In the genomic region with DNA sequence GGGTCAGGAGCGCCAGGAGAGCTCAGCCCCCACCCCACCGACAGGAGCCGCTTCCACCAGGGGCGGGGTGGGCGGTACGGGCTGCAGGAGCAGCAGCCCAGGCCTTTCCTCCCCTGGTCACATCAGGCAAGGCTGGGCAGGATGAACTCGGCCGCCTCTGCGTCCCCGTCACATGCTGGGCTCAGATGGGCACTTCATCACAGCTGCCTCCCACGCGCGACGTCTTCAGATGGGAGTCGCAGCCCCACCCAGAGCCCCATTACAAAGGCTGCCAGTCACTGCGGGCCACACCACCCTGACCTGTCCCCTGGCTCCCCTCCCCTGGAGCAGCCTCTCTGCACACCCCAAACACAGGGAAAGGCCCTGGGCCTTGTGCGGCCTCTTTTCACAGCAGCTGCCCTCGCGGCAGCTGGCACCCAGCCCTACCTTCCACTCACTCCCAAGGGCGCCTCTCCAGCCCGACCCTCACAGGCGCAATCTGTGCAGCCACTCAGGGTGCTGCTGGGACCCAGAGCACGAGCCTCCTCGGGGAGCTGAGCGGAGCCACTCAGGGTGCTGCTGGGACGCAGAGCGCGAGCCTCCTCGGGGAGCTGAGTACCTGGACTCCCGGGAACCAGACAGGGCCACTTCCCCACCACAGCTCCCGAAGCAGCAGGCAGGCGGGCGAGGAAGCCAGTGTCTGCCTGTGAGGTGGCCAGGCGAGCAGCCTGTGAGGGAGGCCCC, we compare ENCODE assay signal across 17 cellular contexts. TPM values are rescaled to one million over a fixed set of nuclear protein-coding genes. Genes with fewer than 3 reads are reported as not detected.
A peak's percentile ranks its signal among the peaks of the same experiment; 100 is the strongest.
DNase-seq lines count a peak whose midpoint lies in the region; ATAC-seq, FAIRE-seq and TF ChIP-seq lines count a peak whose summit lies in the region.
"Had no signal": no experiment of that assay in that cellular context is flagged by ENCODE, and none has a peak within 500 bp of the region (broad histone marks: within the 10 kb centered on the region; RNA-seq: fewer than 3 reads in every experiment).

No MANE protein-coding gene starts in this region.

- H2BK15ac ChIP-seq in neuronal stem cell (ENCODE audit: low read length): peak overlapping the region; percentile 38

- peaks cover 48% of the 10 kb centered on the region for H3K79me1 ChIP-seq in neuronal stem cell (ENCODE audit: low read depth, low read length)

- no peak for TF ChIP-seq POLR2A in GM12878 (IDR thresholded peaks at IDR 0.05; ENCODE audit: low read depth, low read length)

- peaks cover 13% of the 10 kb centered on the region for H3K27me3 Mint-ChIP-seq in GM23338 (ENCODE audit: insufficient read depth, low read depth, poor library complexity)
- H3K27me3 Mint-ChIP-seq in mesothelial cell of epicardium (ENCODE audit: low read depth): no peaks in the 10 kb centered on the region
- H3K27me3 Mint-ChIP-seq: activated CD8-positive, alpha-beta T cell treated with anti-CD3 and anti-CD28 coated beads for 36 hours had no signal

- no peak overlapping the region for H3K4me3 ChIP-seq in GM23338
- 0 out of 2 replicates have a peak overlapping the region, but pooled peaks have one; percentile 1 for H3K4me3 ChIP-seq in GM12878
- H3K4me3 ChIP-seq in neuronal stem cell (ENCODE audit: low read length in 2 of 2): no peak overlapping the region
- H3K4me3 ChIP-seq: smooth muscle cell had no signal

- FAIRE-seq in GM12878 (lab: Jason Lieb, UNC): no peak
- FAIRE-seq: A204.1 had no signal

- DNase-seq in DMS153 (lab: John Stamatoyannopoulos, UW): peak; percentile 9
- DNase-seq in DMS153 treated with DMSO at 0.1 percent for 48 hours (lab: John Stamatoyannopoulos, UW; ENCODE audit: unreplicated experiment): no peak
- DNase-seq in GM23338 (ENCODE audit: low spot score): no peak
- no peak for DNase-seq in GM12878 (ENCODE audit: low read depth, low spot score)
- no peak for DNase-seq in neuronal stem cell (ENCODE audit: low spot score)
- no peak for DNase-seq in mesothelial cell of epicardium (ENCODE audit: low spot score in 2 of 2, unreplicated experiment in 2 of 2)
- DNase-seq: activated CD8-positive, alpha-beta T cell treated with anti-CD3 and anti-CD28 coated beads for 36 hours; activated naive CD4-positive, alpha-beta T cell treated with anti-CD3 and anti-CD28 coated beads, Interleukin-2, amount 50 U/mL, for 16 hours; NCI-H526 treated with DMSO at 0.1 percent for 48 hours; SHP77 treated with DMSO at 0.1 percent for 48 hours had no signal

- H3K4ac ChIP-seq in neuronal stem cell (ENCODE audit: low read length): no peak overlapping the region

- H3K9me3 ChIP-seq in GM12878 (replicated peaks; ENCODE audit: control insufficient read depth, insufficient read depth, low read length): no peaks in the 10 kb centered on the region
- no peaks in the 10 kb centered on the region for H3K9me3 ChIP-seq in neuronal stem cell (replicated peaks in 1 of 2; ENCODE audit: control insufficient read depth in 2 of 2, insufficient read depth in 1 of 2, low read depth in 1 of 2, low read length in 2 of 2)
- H3K9me3 ChIP-seq: neutrophil, suprapubic skin had no signal

- no peak overlapping the region for H3K27ac Mint-ChIP-seq in GM23338
- H3K27ac Mint-ChIP-seq in mesothelial cell of epicardium: no peak overlapping the region
- H3K27ac Mint-ChIP-seq: activated CD8-positive, alpha-beta T cell treated with anti-CD3 and anti-CD28 coated beads for 36 hours had no signal

- H2BK5ac ChIP-seq in neuronal stem cell (ENCODE audit: low read length): peak overlapping the region; percentile 45

- no TSS peak for BruUV-seq in GM12878 (replicated peaks; lab: Mats Ljungman, UMichigan)

- no peak overlapping the region for H2BK120ac ChIP-seq in neuronal stem cell (ENCODE audit: low read depth, low read length)

- no peak for TF ChIP-seq RAD21 in GM12878 (IDR thresholded peaks at IDR 0.05; ENCODE audit: insufficient read depth, low read depth, low read length)

- H3K79me2 ChIP-seq in GM23338 (replicated peaks; ENCODE audit: insufficient read depth): peaks cover 42% of the 10 kb centered on the region
- H3K79me2 ChIP-seq in GM12878 (ENCODE audit: control insufficient read depth, insufficient read depth, low read length): peaks cover 59% of the 10 kb centered on the region

- H3K23ac ChIP-seq in neuronal stem cell (ENCODE audit: low read depth, low read length, poor library complexity): peak overlapping the region; percentile 70

- H3K4me1 Mint-ChIP-seq in GM23338 (peaks cover 32% of the 10 kb centered on the region), mesothelial cell of epicardium (peaks cover 24% of the 10 kb centered on the region)

- TF ChIP-seq CTCF in GM23338 (conservative IDR thresholded peaks at IDR 0.05; ENCODE audit: low read depth in 2 of 2): no peak
- no peak for TF ChIP-seq CTCF in GM12878 (IDR thresholded peaks at IDR 0.05 in 2 of 3, conservative IDR thresholded peaks at IDR 0.05 in 1 of 3; ENCODE audit: control insufficient read depth in 2 of 3, extremely low read depth in 1 of 3, insufficient read depth in 1 of 3, low read depth in 3 of 3, low read length in 3 of 3)
- TF ChIP-seq CTCF in mesothelial cell of epicardium (IDR thresholded peaks at IDR 0.05; ENCODE audit: unreplicated experiment): no peak

- H2AK5ac ChIP-seq in neuronal stem cell (ENCODE audit: low read depth, low read length): peak overlapping the region; percentile 1

- H3K4me1 ChIP-seq in GM23338 (ENCODE audit: insufficient read depth): peaks cover 18% of the 10 kb centered on the region
- peaks cover 15% of the 10 kb centered on the region for H3K4me1 ChIP-seq in GM12878 (ENCODE audit: control insufficient read depth, insufficient read depth, low read length)
- peaks cover 23 to 28% of the 10 kb centered on the region in 2 donors for H3K4me1 ChIP-seq in neuronal stem cell (ENCODE audit: control insufficient read depth in 2 of 2, insufficient read depth in 1 of 2, low read depth in 1 of 2, low read length in 2 of 2)

- 85% methylated on average over 23 of the region's 34 CpGs for WGBS in GM12878 (ENCODE audit: insufficient coverage, insufficient replicate concordance, low lambda C conversion rate, missing lambda C conversion rate)
- WGBS in neuronal stem cell (ENCODE audit: extremely low coverage in 2 of 2, insufficient read length in 2 of 2, insufficient replicate concordance in 1 of 2), 2 donors: no CpG with 5 or more reads among the region's 34 CpGs

- H3K14ac ChIP-seq in neuronal stem cell (ENCODE audit: low read length): peak overlapping the region; percentile 4

- no peak overlapping the region for H3K27ac ChIP-seq in GM23338 (ENCODE audit: low read depth)
- no peak overlapping the region for H3K27ac ChIP-seq in GM12878 (ENCODE audit: control insufficient read depth, insufficient read depth)
- H3K27ac ChIP-seq in neuronal stem cell (replicated peaks; ENCODE audit: low read length): no peak overlapping the region
- H3K27ac ChIP-seq: epithelial cell of prostate, neutrophil, suprapubic skin had no signal

- H3K36me3 Mint-ChIP-seq in GM23338 (ENCODE audit: low read depth): peaks cover 29% of the 10 kb centered on the region
- H3K36me3 Mint-ChIP-seq in mesothelial cell of epicardium: peaks cover 8% of the 10 kb centered on the region

- peaks cover 28% of the 10 kb centered on the region; the same call in 1 of the 2 replicates for H3F3A ChIP-seq in GM23338 (replicated peaks; ENCODE audit: low read depth)

- intact Hi-C loops in GM12878 (cut with micrococcal nuclease; ENCODE audit: unreplicated experiment): loop anchor here (5.0 kb wide), 1 partner anchor 147 kb away; no protein-coding TSS in a partner anchor

- H2AFZ ChIP-seq in GM23338: no peak overlapping the region
- H2AFZ ChIP-seq in GM12878 (ENCODE audit: control insufficient read depth, low read depth, low read length): no peak overlapping the region
- no peak overlapping the region for H2AFZ ChIP-seq in neuronal stem cell (ENCODE audit: low read length)

- RAD21 ChIA-PET in GM12878 (lab: Charles Lee; ENCODE audit: unreplicated experiment): no interaction called here

- no peaks in the 10 kb centered on the region for H3K9me2 ChIP-seq in GM23338 (ENCODE audit: insufficient read depth)

- CTCF ChIA-PET in GM12878 (lab: Yijun Ruan, JAX): interaction anchor here (0.8 to 4.3 kb wide), 15 partner anchors 12 to 482 kb away, joined by 3 to 54 read pairs (median 6); a partner anchor contains a TSS

- POLR2A ChIA-PET in GM12878 (lab: Charles Lee): interaction anchor here (0.9 to 2.2 kb wide), 5 partner anchors 9 to 150 kb away, joined by 3 to 10 read pairs (median 5); a partner anchor contains a TSS

- peak overlapping the region; percentile 73 for H2BK12ac ChIP-seq in neuronal stem cell (ENCODE audit: low read length)

- no peak for TF ChIP-seq EP300 in GM12878 (IDR thresholded peaks at IDR 0.05; ENCODE audit: borderline replicate concordance in 1 of 2, control insufficient read depth in 1 of 2, low read depth in 2 of 2, low read length in 2 of 2)

- no peak overlapping the region for H3K4me3 Mint-ChIP-seq in GM23338
- no peak overlapping the region for H3K4me3 Mint-ChIP-seq in mesothelial cell of epicardium
- H3K4me3 Mint-ChIP-seq: activated CD8-positive, alpha-beta T cell treated with anti-CD3 and anti-CD28 coated beads for 36 hours had no signal

- H4K8ac ChIP-seq in neuronal stem cell (ENCODE audit: low read depth, low read length): peak overlapping the region; percentile 43

- peak overlapping the region; percentile 28 for H3K18ac ChIP-seq in neuronal stem cell (ENCODE audit: low read length)

- H3K9me3 Mint-ChIP-seq in GM23338: no peaks in the 10 kb centered on the region
- H3K9me3 Mint-ChIP-seq in mesothelial cell of epicardium: no peaks in the 10 kb centered on the region
- H3K9me3 Mint-ChIP-seq: activated CD8-positive, alpha-beta T cell treated with anti-CD3 and anti-CD28 coated beads for 36 hours had no signal

- no peak overlapping the region for H4K91ac ChIP-seq in neuronal stem cell (ENCODE audit: low read depth, low read length, poor library complexity)

- H3K4me2 ChIP-seq in GM23338: 0 out of 2 replicates have a peak overlapping the region, but pooled peaks have one; percentile 69
- H3K4me2 ChIP-seq in GM12878 (ENCODE audit: control insufficient read depth, insufficient read depth): peak overlapping the region; percentile 43; the same call in 1 of the 2 replicates
- peak overlapping the region; percentile 25 for H3K4me2 ChIP-seq in neuronal stem cell (ENCODE audit: insufficient read depth, low read length, poor library complexity, severe bottlenecking)

- SMC1A ChIA-PET in GM12878 (lab: Charles Lee; ENCODE audit: uncharacterized antibody, unreplicated experiment): interaction anchor here (0.5 to 2.1 kb wide), 3 partner anchors 115 to 247 kb away, joined by 3 to 14 read pairs (median 3); a partner anchor contains a TSS

- H3K36me3 ChIP-seq in GM23338 (ENCODE audit: insufficient read depth) (no peaks in the 10 kb centered on the region), GM12878 (ENCODE audit: control insufficient read depth in 2 of 2, insufficient read depth in 2 of 2, low read length in 1 of 2) (peaks cover 0 to 35% of the 10 kb centered on the region in 2 experiments; a peak in 3 of 4 replicates), neuronal stem cell (replicated peaks in 1 of 2; ENCODE audit: control insufficient read depth in 2 of 2, insufficient read depth in 2 of 2, low read length in 2 of 2) (peaks cover 32 to 56% of the 10 kb centered on the region in 2 donors)

- in situ Hi-C loops in GM12878 (cut with MboI): no loop called here

- H3K9ac ChIP-seq in GM12878 (ENCODE audit: control insufficient read depth, insufficient read depth, low read length) (no peak overlapping the region), neuronal stem cell (ENCODE audit: low read depth, low read length, poor library complexity) (peak overlapping the region; percentile 50)

- H3K27me3 ChIP-seq in GM23338 (ENCODE audit: insufficient read depth) (no peaks in the 10 kb centered on the region), GM12878 (replicated peaks in 1 of 2; ENCODE audit: control insufficient read depth in 2 of 2, insufficient read depth in 2 of 2, low read length in 1 of 2) (no peaks in the 10 kb centered on the region), neuronal stem cell (ENCODE audit: control insufficient read depth in 3 of 3, insufficient read depth in 3 of 3, low read depth in 1 of 3, low read length in 3 of 3) (no peaks in the 10 kb centered on the region)
- H3K27me3 ChIP-seq: suprapubic skin had no signal

- no peak for ATAC-seq in GM23338
- no peak for ATAC-seq in GM12878
- no peak for ATAC-seq in GM21737 (IDR thresholded peaks at IDR 0.05; ENCODE audit: unreplicated experiment)
- no peak for ATAC-seq in HG02642 (IDR thresholded peaks at IDR 0.05; ENCODE audit: poor library complexity, unreplicated experiment)

- H4K20me1 ChIP-seq in GM23338 (replicated peaks; ENCODE audit: insufficient read depth) (peaks cover 38% of the 10 kb centered on the region), GM12878 (ENCODE audit: control insufficient read depth, insufficient read depth) (peaks cover 6% of the 10 kb centered on the region)

RNA-seq across cellular contexts. Expression of a gene that starts 4.7 kb away (rescaled TPM):
- 31.7 and 48.6 TPM in 2 replicates for total RNA-seq in GM23338 (2014; rRNA removed; shearing (Covaris generic))
- polyA plus RNA-seq in GM23338 (2016; fragmentation: Nextera tagmentation; extraction: Ambion mirVana) (8.5 and 10.2 TPM in 2 replicates), GM12878 (2011; rRNA removed) (4.7 and 12.7 TPM in 2 replicates), GM12878 (2014; fragmentation: Illumina TruSeq; extraction: Trizol) (5.8 and 14.4 TPM in 2 replicates), GM12878 (2014; fragmentation: Nextera tagmentation; extraction: Ambion mirVana) (under 1 TPM; 0.08 to 0.84 TPM), GM12878 (2014; rRNA removed) (53.8 and 70.0 TPM in 2 replicates), GM12878 (2016; fragmentation: Nextera tagmentation; extraction: Ambion mirVana) (10 to 100 TPM in 1 of 2 experiments, 1 to 10 TPM in 1; 8.0 to 19.4 TPM)
- 23.8 and 28.6 TPM in 2 replicates for total RNA-seq in GM12878 (2013; cell fraction: nucleolus; rRNA removed)
- total RNA-seq in GM12878 (2014; rRNA removed) (14.7 and 20.6 TPM in 2 replicates), GM12878 (2014; rRNA removed; fragmentation: Illumina TruSeq; extraction: Trizol) (11.0 and 14.4 TPM in 2 replicates), GM12878 (2021) (71.3 and 74.0 TPM in 2 replicates), mesothelial cell of epicardium (50.6 to 52.7 TPM (median 52.7 TPM) in 3 replicates)
- 5.9 TPM for polyA plus RNA-seq in GM12878 (2011; ENCODE audit: low read depth)
- 26.7 and 35.4 TPM in 2 replicates for polyA plus RNA-seq in GM12878 (2011; cell fraction: cytosol; rRNA removed)
- polyA plus RNA-seq in GM12878 (2011; cell fraction: nucleus; rRNA removed): 102 and 139 TPM in 2 replicates
- 21.2 and 28.2 TPM in 2 replicates for polyA plus RNA-seq in GM12878 (2012)
- polyA minus RNA-seq in GM12878 (2011; rRNA and poly(A)+ RNA removed): 8.7 and 17.7 TPM in 2 replicates
- 19.8 and 21.5 TPM in 2 replicates for polyA minus RNA-seq in GM12878 (2011; cell fraction: cytosol; rRNA and poly(A)+ RNA removed)
- 12.5 and 23.1 TPM in 2 replicates for polyA minus RNA-seq in GM12878 (2011; cell fraction: nucleus; rRNA and poly(A)+ RNA removed)
- 21.3 TPM for polyA plus RNA-seq in neuronal stem cell (2013, experiment 1 of 2)
- 20.9 TPM for polyA plus RNA-seq in neuronal stem cell (2013, experiment 2 of 2)

RNA-seq across cellular contexts. Expression of a gene that starts 14.6 kb away (rescaled TPM):
- 1.9 and 4.5 TPM in 2 replicates for total RNA-seq in GM23338 (2014; rRNA removed; shearing (Covaris generic))
- 37.0 and 37.6 TPM in 2 replicates for polyA plus RNA-seq in GM23338 (2016; fragmentation: Nextera tagmentation; extraction: Ambion mirVana)
- not detected in 2 replicates for total RNA-seq in GM12878 (2013; cell fraction: nucleolus; rRNA removed)
- 0.23 and 0.33 TPM in 2 replicates for total RNA-seq in GM12878 (2014; rRNA removed)
- 0.67 TPM in 1 of 2 replicates, not detected in the other for total RNA-seq in GM12878 (2014; rRNA removed; fragmentation: Illumina TruSeq; extraction: Trizol)
- total RNA-seq in GM12878 (2021): 0.85 and 1.3 TPM in 2 replicates
- not detected for polyA plus RNA-seq in GM12878 (2011; ENCODE audit: low read depth)
- polyA plus RNA-seq in GM12878 (2011; rRNA removed): not detected in 2 replicates
- polyA plus RNA-seq in GM12878 (2011; cell fraction: cytosol; rRNA removed): 0.10 TPM in 1 of 2 replicates, not detected in the other
- 0.21 and 0.67 TPM in 2 replicates for polyA plus RNA-seq in GM12878 (2011; cell fraction: nucleus; rRNA removed)
- polyA plus RNA-seq in GM12878 (2012): 0.16 and 0.22 TPM in 2 replicates
- polyA plus RNA-seq in GM12878 (2014; fragmentation: Illumina TruSeq; extraction: Trizol): not detected in 2 replicates
- polyA plus RNA-seq in GM12878 (2014; fragmentation: Nextera tagmentation; extraction: Ambion mirVana): not detected
- 0.24 TPM in 1 of 2 replicates, not detected in the other for polyA plus RNA-seq in GM12878 (2014; rRNA removed)
- polyA plus RNA-seq in GM12878 (2016; fragmentation: Nextera tagmentation; extraction: Ambion mirVana): 1 to 10 TPM; 1.4 to 2.5 TPM
- polyA minus RNA-seq in GM12878 (2011; rRNA and poly(A)+ RNA removed): not detected in 2 replicates
- not detected in 2 replicates for polyA minus RNA-seq in GM12878 (2011; cell fraction: cytosol; rRNA and poly(A)+ RNA removed)
- not detected in 2 replicates for polyA minus RNA-seq in GM12878 (2011; cell fraction: nucleus; rRNA and poly(A)+ RNA removed)
- 2.0 TPM for polyA plus RNA-seq in neuronal stem cell (2013, experiment 1 of 2)
- polyA plus RNA-seq in neuronal stem cell (2013, experiment 2 of 2): 1.7 TPM
- total RNA-seq in mesothelial cell of epicardium: 14.0 to 16.1 TPM (median 15.4 TPM) in 3 replicates

RNA-seq across cellular contexts. Expression of a gene that starts 15.2 kb away (rescaled TPM):
- 72.2 and 77.7 TPM in 2 replicates for total RNA-seq in GM23338 (2014; rRNA removed; shearing (Covaris generic))
- 44.7 and 45.4 TPM in 2 replicates for polyA plus RNA-seq in GM23338 (2016; fragmentation: Nextera tagmentation; extraction: Ambion mirVana)
- total RNA-seq in GM12878 (2013; cell fraction: nucleolus; rRNA removed): 4.2 and 4.8 TPM in 2 replicates
- 14.8 and 18.1 TPM in 2 replicates for total RNA-seq in GM12878 (2014; rRNA removed)
- total RNA-seq in GM12878 (2014; rRNA removed; fragmentation: Illumina TruSeq; extraction: Trizol): 5.9 and 6.0 TPM in 2 replicates
- 14.1 and 16.4 TPM in 2 replicates for total RNA-seq in GM12878 (2021)
- polyA plus RNA-seq in GM12878 (2011; ENCODE audit: low read depth): 5.6 TPM
- polyA plus RNA-seq in GM12878 (2011; rRNA removed): 7.4 and 10.5 TPM in 2 replicates
- 12.2 and 16.5 TPM in 2 replicates for polyA plus RNA-seq in GM12878 (2011; cell fraction: cytosol; rRNA removed)
- 33.9 and 40.8 TPM in 2 replicates for polyA plus RNA-seq in GM12878 (2011; cell fraction: nucleus; rRNA removed)
- polyA plus RNA-seq in GM12878 (2012): 11.9 and 13.4 TPM in 2 replicates
- 3.4 and 7.2 TPM in 2 replicates for polyA plus RNA-seq in GM12878 (2014; fragmentation: Illumina TruSeq; extraction: Trizol)
- 1 to 10 TPM; 1.2 to 2.0 TPM for polyA plus RNA-seq in GM12878 (2014; fragmentation: Nextera tagmentation; extraction: Ambion mirVana)
- polyA plus RNA-seq in GM12878 (2014; rRNA removed): 13.8 and 13.9 TPM in 2 replicates
- 1 to 10 TPM; 3.5 to 5.6 TPM for polyA plus RNA-seq in GM12878 (2016; fragmentation: Nextera tagmentation; extraction: Ambion mirVana)
- polyA minus RNA-seq in GM12878 (2011; rRNA and poly(A)+ RNA removed): 6.7 and 10.8 TPM in 2 replicates
- polyA minus RNA-seq in GM12878 (2011; cell fraction: cytosol; rRNA and poly(A)+ RNA removed): 4.5 and 4.8 TPM in 2 replicates
- polyA minus RNA-seq in GM12878 (2011; cell fraction: nucleus; rRNA and poly(A)+ RNA removed): 5.8 and 8.3 TPM in 2 replicates
- polyA plus RNA-seq in neuronal stem cell (2013, experiment 1 of 2): 17.3 TPM
- 17.9 TPM for polyA plus RNA-seq in neuronal stem cell (2013, experiment 2 of 2)
- total RNA-seq in mesothelial cell of epicardium: 0.49 to 1.3 TPM (median 1.0 TPM) in 3 replicates

RNA-seq across cellular contexts. Expression of a gene that starts 21.0 kb away (rescaled TPM):
- total RNA-seq in GM23338 (2014; rRNA removed; shearing (Covaris generic)): 40.1 and 53.2 TPM in 2 replicates
- polyA plus RNA-seq in GM23338 (2016; fragmentation: Nextera tagmentation; extraction: Ambion mirVana): 64.5 and 68.5 TPM in 2 replicates
- 8.2 and 9.5 TPM in 2 replicates for total RNA-seq in GM12878 (2013; cell fraction: nucleolus; rRNA removed)
- 36.6 and 38.2 TPM in 2 replicates for total RNA-seq in GM12878 (2014; rRNA removed)
- total RNA-seq in GM12878 (2014; rRNA removed; fragmentation: Illumina TruSeq; extraction: Trizol): 19.8 and 20.7 TPM in 2 replicates
- total RNA-seq in GM12878 (2021): 46.2 and 46.7 TPM in 2 replicates
- 7.5 TPM for polyA plus RNA-seq in GM12878 (2011; ENCODE audit: low read depth)
- polyA plus RNA-seq in GM12878 (2011; rRNA removed): 13.7 and 24.3 TPM in 2 replicates
- 19.6 and 29.9 TPM in 2 replicates for polyA plus RNA-seq in GM12878 (2011; cell fraction: cytosol; rRNA removed)
- 22.6 and 24.0 TPM in 2 replicates for polyA plus RNA-seq in GM12878 (2011; cell fraction: nucleus; rRNA removed)
- polyA plus RNA-seq in GM12878 (2012): 37.0 and 38.1 TPM in 2 replicates
- 4.8 and 19.7 TPM in 2 replicates for polyA plus RNA-seq in GM12878 (2014; fragmentation: Illumina TruSeq; extraction: Trizol)
- polyA plus RNA-seq in GM12878 (2014; fragmentation: Nextera tagmentation; extraction: Ambion mirVana): 1 to 10 TPM; 2.4 to 9.2 TPM
- 46.4 and 62.0 TPM in 2 replicates for polyA plus RNA-seq in GM12878 (2014; rRNA removed)
- polyA plus RNA-seq in GM12878 (2016; fragmentation: Nextera tagmentation; extraction: Ambion mirVana): 10 to 100 TPM; 55.8 to 57.7 TPM
- 6.9 and 9.4 TPM in 2 replicates for polyA minus RNA-seq in GM12878 (2011; rRNA and poly(A)+ RNA removed)
- 13.5 and 13.9 TPM in 2 replicates for polyA minus RNA-seq in GM12878 (2011; cell fraction: cytosol; rRNA and poly(A)+ RNA removed)
- 11.5 and 12.6 TPM in 2 replicates for polyA minus RNA-seq in GM12878 (2011; cell fraction: nucleus; rRNA and poly(A)+ RNA removed)
- 32.3 TPM for polyA plus RNA-seq in neuronal stem cell (2013, experiment 1 of 2)
- polyA plus RNA-seq in neuronal stem cell (2013, experiment 2 of 2): 33.5 TPM
- 22.8 to 26.5 TPM (median 23.7 TPM) in 3 replicates for total RNA-seq in mesothelial cell of epicardium

RNA-seq across cellular contexts. Expression of a gene that starts 21.7 kb away (rescaled TPM):
- 15.4 and 16.5 TPM in 2 replicates for total RNA-seq in GM23338 (2014; rRNA removed; shearing (Covaris generic))
- polyA plus RNA-seq in GM23338 (2016; fragmentation: Nextera tagmentation; extraction: Ambion mirVana): 12.0 and 21.0 TPM in 2 replicates
- total RNA-seq in GM12878 (2013; cell fraction: nucleolus; rRNA removed): 0.71 TPM in 1 of 2 replicates, not detected in the other
- total RNA-seq in GM12878 (2014; rRNA removed): 0.06 TPM in 1 of 2 replicates, not detected in the other
- total RNA-seq in GM12878 (2014; rRNA removed; fragmentation: Illumina TruSeq; extraction: Trizol): not detected in 2 replicates
- total RNA-seq in GM12878 (2021): 0.31 and 0.51 TPM in 2 replicates
- polyA plus RNA-seq in GM12878 (2011; ENCODE audit: low read depth): not detected
- 0.05 TPM in 1 of 2 replicates, not detected in the other for polyA plus RNA-seq in GM12878 (2011; rRNA removed)
- polyA plus RNA-seq in GM12878 (2011; cell fraction: cytosol; rRNA removed): 0.04 and 0.15 TPM in 2 replicates
- 0.78 and 0.98 TPM in 2 replicates for polyA plus RNA-seq in GM12878 (2011; cell fraction: nucleus; rRNA removed)
- 0.15 and 0.42 TPM in 2 replicates for polyA plus RNA-seq in GM12878 (2012)
- 0.06 TPM in 1 of 2 replicates, not detected in the other for polyA plus RNA-seq in GM12878 (2014; fragmentation: Illumina TruSeq; extraction: Trizol)
- not detected for polyA plus RNA-seq in GM12878 (2014; fragmentation: Nextera tagmentation; extraction: Ambion mirVana)
- not detected in 2 replicates for polyA plus RNA-seq in GM12878 (2014; rRNA removed)
- polyA plus RNA-seq in GM12878 (2016; fragmentation: Nextera tagmentation; extraction: Ambion mirVana): under 1 TPM; 0.10 to 0.19 TPM
- polyA minus RNA-seq in GM12878 (2011; rRNA and poly(A)+ RNA removed): not detected in 2 replicates
- polyA minus RNA-seq in GM12878 (2011; cell fraction: cytosol; rRNA and poly(A)+ RNA removed): 0.62 TPM in 1 of 2 replicates, not detected in the other
- not detected in 2 replicates for polyA minus RNA-seq in GM12878 (2011; cell fraction: nucleus; rRNA and poly(A)+ RNA removed)
- 16.0 TPM for polyA plus RNA-seq in neuronal stem cell (2013, experiment 1 of 2)
- 14.8 TPM for polyA plus RNA-seq in neuronal stem cell (2013, experiment 2 of 2)
- 48.1 to 55.1 TPM (median 51.3 TPM) in 3 replicates for total RNA-seq in mesothelial cell of epicardium
